Comparison of ENCODE assay signal across 19 cellular contexts in genomic region chr22:32720924-32721323, GRCh38.
DNase-seq lines count a peak whose midpoint lies in the region; ATAC-seq and TF ChIP-seq lines count a peak whose summit lies in the region.
"Had no signal": no experiment of that assay in that cellular context is flagged by ENCODE, and none has a peak within 500 bp of the region (broad histone marks: within the 10 kb centered on the region; RNA-seq: fewer than 3 reads in every experiment).

No MANE protein-coding gene starts in this region.

- H3K4me3 ChIP-seq in foreskin fibroblast (ENCODE audit: low read depth in 1 of 2, low read length in 2 of 2), result no peak overlapping the region
- H3K4me3 ChIP-seq in smooth muscle cell, result no peak overlapping the region
- no peak overlapping the region for H3K4me3 ChIP-seq in CD8-positive, alpha-beta memory T cell (ENCODE audit: low read length)

- H3K27ac Mint-ChIP-seq in CD8-positive, alpha-beta memory T cell, result no peak overlapping the region
- H3K27ac Mint-ChIP-seq: stimulated activated effector memory CD8-positive, alpha-beta T cell treated with anti-CD3 and anti-CD28 coated beads, Interleukin-12 subunit alpha, Interleukin-12 subunit beta, amount 100 ng/mL, for 72 hours; T-helper 1 cell treated with Interleukin-12 subunit alpha and Interleukin-12 subunit beta and Interleukin-4 antibody, amounts not matched to agents 30 μg/mL and 1 μg/mL, for 36 hours had no signal

- H3K4me2 ChIP-seq in smooth muscle cell, result no peak overlapping the region

- no peaks in the 10 kb centered on the region for H3K9me3 ChIP-seq in smooth muscle cell (replicated peaks; ENCODE audit: low read depth)
- no peaks in the 10 kb centered on the region for H3K9me3 ChIP-seq in CD8-positive, alpha-beta memory T cell (ENCODE audit: low read length)

- peak overlapping the region; percentile 33 for H2AFZ ChIP-seq in smooth muscle cell (ENCODE audit: low read depth)

- H3K27ac ChIP-seq in smooth muscle cell (ENCODE audit: low read depth), result peak overlapping the region; percentile 85
- H3K27ac ChIP-seq in CD8-positive, alpha-beta memory T cell (ENCODE audit: low read depth, low read length), result no peak overlapping the region
- H3K27ac ChIP-seq: 22Rv1 had no signal

- no peak overlapping the region for H3K9ac ChIP-seq in smooth muscle cell (ENCODE audit: low read depth)

- peaks cover 19 to 26% (median 22%) of the 10 kb centered on the region in 3 donors for H3K4me1 Mint-ChIP-seq in CD8-positive, alpha-beta memory T cell

- POLR2A ChIA-PET in CD8-positive, alpha-beta memory T cell (lab: Charles Lee), result no interaction called here

- H3K36me3 ChIP-seq in smooth muscle cell (ENCODE audit: low read depth), result no peaks in the 10 kb centered on the region
- no peaks in the 10 kb centered on the region for H3K36me3 ChIP-seq in CD8-positive, alpha-beta memory T cell (ENCODE audit: insufficient read depth, low read length)

- peaks cover 0 to 9% of the 10 kb centered on the region in 2 donors for H3K27me3 Mint-ChIP-seq in CD8-positive, alpha-beta memory T cell

- H3K9me3 Mint-ChIP-seq in CD8-positive, alpha-beta memory T cell, result no peaks in the 10 kb centered on the region
- H3K9me3 Mint-ChIP-seq: stimulated activated effector memory CD8-positive, alpha-beta T cell treated with anti-CD3 and anti-CD28 coated beads, Interleukin-12 subunit alpha, Interleukin-12 subunit beta, amount 100 ng/mL, for 72 hours had no signal

- no peaks in the 10 kb centered on the region for H3K79me2 ChIP-seq in smooth muscle cell (ENCODE audit: low read depth)

- H3K4me1 ChIP-seq in smooth muscle cell (ENCODE audit: low read depth), result no peaks in the 10 kb centered on the region
- H3K4me1 ChIP-seq in CD8-positive, alpha-beta memory T cell (ENCODE audit: insufficient read depth, low read length), result peaks cover 25% of the 10 kb centered on the region

- WGBS in smooth muscle cell (ENCODE audit: low lambda C conversion rate), result 31% methylated on average over 5 of the region's 5 CpGs

- ATAC-seq in HG02642 (IDR thresholded peaks at IDR 0.05; ENCODE audit: poor library complexity, unreplicated experiment), result no peak
- ATAC-seq: right cardiac atrium; stimulated activated effector memory CD8-positive, alpha-beta T cell treated with anti-CD3 and anti-CD28 coated beads, Interleukin-12 subunit alpha, Interleukin-12 subunit beta, amount 100 ng/mL, for 72 hours had no signal

- CTCF ChIA-PET in CD8-positive, alpha-beta memory T cell (lab: Charles Lee), result no interaction called here

- H4K20me1 ChIP-seq in smooth muscle cell (ENCODE audit: low read depth), result no peaks in the 10 kb centered on the region

- TF ChIP-seq CTCF in foreskin fibroblast (IDR thresholded peaks at IDR 0.05; ENCODE audit: low read depth, low read length), result no peak
- TF ChIP-seq CTCF in smooth muscle cell (IDR thresholded peaks at IDR 0.05; ENCODE audit: borderline replicate concordance, insufficient read depth, poor library complexity, severe bottlenecking), result no peak

- DNase-seq in NCI-H2029 treated with DMSO at 0.1 percent for 48 hours (lab: John Stamatoyannopoulos, UW) (peak; percentile 2), NCI-H2029 (lab: John Stamatoyannopoulos, UW) (no peak), SW480 (ENCODE audit: low spot score) (peak; percentile 86), foreskin fibroblast (peak; percentile 84 to 87), smooth muscle cell (lab: John Stamatoyannopoulos, UW; ENCODE audit: unreplicated experiment) (no peak), H4 (ENCODE audit: low spot score) (no peak)
- DNase-seq in CD8-positive, alpha-beta memory T cell, result no peak
- DNase-seq: activated CD4-positive, CD25-positive, alpha-beta regulatory T cell treated with anti-CD3 and anti-CD28 coated beads, Interleukin-2, amount 50 U/mL, for 72 hours; amniotic stem cell; effector CD8-positive, alpha-beta T cell; KG1; NCI-H1436; NCI-H69; stimulated activated CD4-positive, alpha-beta T cell treated with anti-CD3 and anti-CD28 coated beads, Interleukin-4, amount 100 ng/mL, for 4 hours had no signal

- no peak overlapping the region for H3K4me3 Mint-ChIP-seq in CD8-positive, alpha-beta memory T cell
- H3K4me3 Mint-ChIP-seq: stimulated activated effector memory CD8-positive, alpha-beta T cell treated with anti-CD3 and anti-CD28 coated beads, Interleukin-12 subunit alpha, Interleukin-12 subunit beta, amount 100 ng/mL, for 72 hours; T-helper 1 cell treated with Interleukin-12 subunit alpha and Interleukin-12 subunit beta and Interleukin-4 antibody, amounts not matched to agents 30 μg/mL and 1 μg/mL, for 36 hours had no signal

- H3K27me3 ChIP-seq in smooth muscle cell (ENCODE audit: low read depth), result no peaks in the 10 kb centered on the region
- H3K27me3 ChIP-seq in CD8-positive, alpha-beta memory T cell (ENCODE audit: insufficient read depth, low read length, poor library complexity, severe bottlenecking), result no peaks in the 10 kb centered on the region

- no peaks in the 10 kb centered on the region for H3K36me3 Mint-ChIP-seq in CD8-positive, alpha-beta memory T cell
- H3K36me3 Mint-ChIP-seq: stimulated activated effector memory CD8-positive, alpha-beta T cell treated with anti-CD3 and anti-CD28 coated beads, Interleukin-12 subunit alpha, Interleukin-12 subunit beta, amount 100 ng/mL, for 72 hours had no signal

- H3F3A ChIP-seq in smooth muscle cell (ENCODE audit: low read depth), result no peaks in the 10 kb centered on the region

Comparison
In these comparisons a context has a peak if more than half of its experiments do, and no peak if none do; other contexts are left out.
1. DNase-seq: peak in NCI-H2029 treated with DMSO at 0.1 percent for 48 hours (single experiment), SW480 (single experiment) and foreskin fibroblast (2 of 2); none in NCI-H2029 (single experiment), smooth muscle cell (single experiment), CD8-positive, alpha-beta memory T cell (0 of 5) and H4 (single experiment).